In genomic region chr2:185338104-185338503, GRCh38 we compare ENCODE assay signal across 17 cellular contexts.
"Had no signal": no experiment of that assay in that cellular context is flagged by ENCODE, and none has a peak within 500 bp of the region (broad histone marks: within the 10 kb centered on the region; RNA-seq: fewer than 3 reads in every experiment).

No MANE protein-coding gene starts in this region.

- FAIRE-seq: astrocyte, RCC 7860 had no signal

- DNase-seq: activated CD4-positive, alpha-beta T cell treated with anti-CD3 and anti-CD28 coated beads for 4 hours; activated CD8-positive, alpha-beta memory T cell treated with anti-CD3 and anti-CD28 coated beads, Interleukin-2, amount 50 U/mL, for 48 hours; activated CD8-positive, alpha-beta T cell treated with anti-CD3 and anti-CD28 coated beads for 36 hours; activated T-cell treated with anti-CD3 and anti-CD28 coated beads, Interleukin-2, amount 50 U/mL, for 1 hour; amniotic stem cell; MM.1S; NCI-H1105; NCI-H1436; NCI-H187; NCI-H2171; NCI-H345; NCI-H510A; NCI-H526 treated with DMSO at 0.1 percent for 48 hours; SHP77 treated with DMSO at 0.1 percent for 48 hours had no signal

- ATAC-seq: activated CD4-positive, CD25-positive, alpha-beta regulatory T cell treated with anti-CD3 and anti-CD28 coated beads, Interleukin-2, amount 50 U/mL, for 24 hours; activated CD8-positive, alpha-beta T cell treated with anti-CD3 and anti-CD28 coated beads for 36 hours had no signal
